In genomic region chr4:176789955-176790354, GRCh38 we compare ENCODE assay signal across 8 cellular contexts. TPM values are rescaled to one million over a fixed set of nuclear protein-coding genes. Genes with fewer than 3 reads are reported as not detected.
DNase-seq lines count a peak whose midpoint lies in the region; ATAC-seq and TF ChIP-seq lines count a peak whose summit lies in the region.

No MANE protein-coding gene starts in this region.

- intact Hi-C loops in breast epithelium (cut with DNase I; ENCODE audit: low total_unique reads): no loop called here
- intact Hi-C loops in lower lobe of right lung (cut with DNase I): no loop called here

- peaks cover 4% of the 10 kb centered on the region for H3K4me1 Mint-ChIP-seq in activated CD4-positive, alpha-beta T cell treated with anti-CD3 and anti-CD28 coated beads, Interleukin-2, amount 10 ng/mL, durations not matched to agents 7 days and 5 days
- peaks cover 68% of the 10 kb centered on the region for H3K4me1 Mint-ChIP-seq in HFFc6 (ENCODE audit: low read depth)

- CTCF ChIA-PET in activated CD4-positive, alpha-beta T cell treated with anti-CD3 and anti-CD28 coated beads, Interleukin-2, amount 10 ng/mL, durations not matched to agents 7 days and 5 days (lab: Charles Lee): no interaction called here

- H3K36me3 ChIP-seq in breast epithelium (no peaks in the 10 kb centered on the region), lower lobe of right lung (no peaks in the 10 kb centered on the region)

- POLR2A ChIA-PET in activated CD4-positive, alpha-beta T cell treated with anti-CD3 and anti-CD28 coated beads, Interleukin-2, amount 10 ng/mL, durations not matched to agents 7 days and 5 days (lab: Charles Lee): no interaction called here

- TF ChIP-seq POLR2A in NB4 (IDR thresholded peaks at IDR 0.05; ENCODE audit: extremely low read depth, insufficient read length): no peak
- no peak for TF ChIP-seq POLR2A in breast epithelium (IDR thresholded peaks at IDR 0.05)

- DNase-seq in activated CD4-positive, alpha-beta T cell treated with anti-CD3 and anti-CD28 coated beads, Interleukin-2, amount 10 ng/mL, durations not matched to agents 7 days and 5 days: peak; percentile 7
- no peak for DNase-seq in activated CD4-positive, alpha-beta T cell treated with anti-CD3 and anti-CD28 coated beads for 4 hours
- DNase-seq in HFFc6 (peak; percentile 94), NB4 (ENCODE audit: low read depth) (peak; percentile 40), breast epithelium (ENCODE audit: low spot score in 2 of 2) (no peak), lower lobe of right lung (no peak), NCI-H146 treated with DMSO at 0.1 percent for 48 hours (lab: John Stamatoyannopoulos, UW; ENCODE audit: unreplicated experiment) (no peak), mucosa of gallbladder (ENCODE audit: low spot score) (no peak)

- peak; percentile 36 to 53 for ATAC-seq in lower lobe of right lung

- H3K27ac ChIP-seq in breast epithelium (no peak overlapping the region), lower lobe of right lung (no peak overlapping the region)

- no peak overlapping the region for H3K4me3 Mint-ChIP-seq in activated CD4-positive, alpha-beta T cell treated with anti-CD3 and anti-CD28 coated beads, Interleukin-2, amount 10 ng/mL, durations not matched to agents 7 days and 5 days
- peak overlapping the region; percentile 95 for H3K4me3 Mint-ChIP-seq in HFFc6

- TF ChIP-seq CTCF in HFFc6 (IDR thresholded peaks at IDR 0.05): peak; percentile 86
- TF ChIP-seq CTCF in NB4 (IDR thresholded peaks at IDR 0.05; ENCODE audit: low read depth, low read length): peak; percentile 58
- TF ChIP-seq CTCF in breast epithelium (IDR thresholded peaks at IDR 0.05): peak in 2 of 3 donors; percentile 44 to 54
- peak; percentile 57 for TF ChIP-seq CTCF in lower lobe of right lung (IDR thresholded peaks at IDR 0.05)

- H3K27ac Mint-ChIP-seq in activated CD4-positive, alpha-beta T cell treated with anti-CD3 and anti-CD28 coated beads, Interleukin-2, amount 10 ng/mL, durations not matched to agents 7 days and 5 days: no peak overlapping the region
- peak overlapping the region; percentile 98 for H3K27ac Mint-ChIP-seq in HFFc6

- peaks cover 42% of the 10 kb centered on the region for H3K27me3 Mint-ChIP-seq in activated CD4-positive, alpha-beta T cell treated with anti-CD3 and anti-CD28 coated beads, Interleukin-2, amount 10 ng/mL, durations not matched to agents 7 days and 5 days
- H3K27me3 Mint-ChIP-seq in HFFc6 (ENCODE audit: insufficient read depth): peaks cover 19% of the 10 kb centered on the region

- no peaks in the 10 kb centered on the region for H3K36me3 Mint-ChIP-seq in activated CD4-positive, alpha-beta T cell treated with anti-CD3 and anti-CD28 coated beads, Interleukin-2, amount 10 ng/mL, durations not matched to agents 7 days and 5 days (ENCODE audit: low read depth)
- H3K36me3 Mint-ChIP-seq in HFFc6 (ENCODE audit: low read depth): peaks cover 66% of the 10 kb centered on the region

- H3K9me3 ChIP-seq in breast epithelium: no peaks in the 10 kb centered on the region
- no peaks in the 10 kb centered on the region for H3K9me3 ChIP-seq in lower lobe of right lung

- H3K4me1 ChIP-seq in breast epithelium (no peaks in the 10 kb centered on the region), lower lobe of right lung (peaks cover 29% of the 10 kb centered on the region)

- H3K9me3 Mint-ChIP-seq in activated CD4-positive, alpha-beta T cell treated with anti-CD3 and anti-CD28 coated beads, Interleukin-2, amount 10 ng/mL, durations not matched to agents 7 days and 5 days: no peaks in the 10 kb centered on the region
- H3K9me3 Mint-ChIP-seq in HFFc6: peaks cover 20% of the 10 kb centered on the region

- H3K27me3 ChIP-seq in breast epithelium: no peaks in the 10 kb centered on the region
- H3K27me3 ChIP-seq in lower lobe of right lung (ENCODE audit: low read depth): peaks cover 4% of the 10 kb centered on the region

- H3K4me3 ChIP-seq in NB4 (ENCODE audit: low read depth, low read length) (no peak overlapping the region), breast epithelium (peak overlapping the region in 1 of 3 donors; percentile 78), lower lobe of right lung (peak overlapping the region; percentile 72)

RNA-seq across cellular contexts. Expression of gene VEGFC, which starts 2.8 kb away (rescaled TPM):
- not detected for total RNA-seq in activated CD4-positive, alpha-beta T cell treated with anti-CD3 and anti-CD28 coated beads, Interleukin-2, amount 10 ng/mL, durations not matched to agents 7 days and 5 days
- 100 to 1,000 TPM; 323 to 374 (median 351) TPM for total RNA-seq in HFFc6 (2021; fragmentation: NEBNext Ultra II Directional; extraction: Animal tissue kit (Norgen Biotek cat#: 25700))
- total RNA-seq in breast epithelium: 10 to 100 TPM in 2 of 3 donors, 1 to 10 TPM in 1; 6.9 to 17.0 (median 11.2) TPM
- 16.1 TPM for total RNA-seq in lower lobe of right lung
- total RNA-seq in mucosa of gallbladder: 14.4 TPM

Comparison
In these comparisons a context has a peak if more than half of its experiments do, and no peak if none do; other contexts are left out.
1. DNase-seq: peak in activated CD4-positive, alpha-beta T cell treated with anti-CD3 and anti-CD28 coated beads, Interleukin-2, amount 10 ng/mL, durations not matched to agents 7 days and 5 days (single experiment), HFFc6 (single experiment) and NB4 (single experiment); none in activated CD4-positive, alpha-beta T cell treated with anti-CD3 and anti-CD28 coated beads for 4 hours (0 of 2), breast epithelium (0 of 2), lower lobe of right lung (single experiment), NCI-H146 treated with DMSO at 0.1 percent for 48 hours (single experiment) and mucosa of gallbladder (single experiment).
2. RNA of gene VEGFC, which starts 2.8 kb away (total RNA-seq): 323 to 374 TPM in HFFc6; 16.1 TPM in lower lobe of right lung (single experiment), 14.4 TPM in mucosa of gallbladder (single experiment), 6.9 to 17.0 TPM in breast epithelium and not detected in activated CD4-positive, alpha-beta T cell treated with anti-CD3 and anti-CD28 coated beads, Interleukin-2, amount 10 ng/mL, durations not matched to agents 7 days and 5 days; every median in the first group is over 10 times any median in the second.
3. Peak in every context shown above with its lines, with median percentiles within 50 percentile points of each other: CTCF ChIP-seq.